In genomic region chr6:56999049-56999448, GRCh38 we compare ENCODE assay signal across 27 cellular contexts. TPM values are rescaled to one million over a fixed set of nuclear protein-coding genes. Genes with fewer than 3 reads are reported as not detected.
DNase-seq lines count a peak whose midpoint lies in the region; ATAC-seq, FAIRE-seq and TF ChIP-seq lines count a peak whose summit lies in the region.
"Had no signal": no experiment of that assay in that cellular context is flagged by ENCODE, and none has a peak within 500 bp of the region (broad histone marks: within the 10 kb centered on the region; RNA-seq: fewer than 3 reads in every experiment).

No MANE protein-coding gene starts in this region.

- TF ChIP-seq EP300 in ovary (IDR thresholded peaks at IDR 0.05): no peak

- TF ChIP-seq POLR2A in ovary (IDR thresholded peaks at IDR 0.05): no peak

- DNase-seq in HPDE6-E6E7 (ENCODE audit: extremely low spot score): peak; percentile 12
- peak; percentile 81 for DNase-seq in bronchial epithelial cell (ENCODE audit: low read depth)
- DNase-seq in type B pancreatic cell (ENCODE audit: extremely low spot score, unreplicated experiment): no peak
- DNase-seq in HT-29 (ENCODE audit: low spot score): no peak
- DNase-seq in ovary: no peak
- no peak for DNase-seq in activated T-helper 1 cell treated with anti-CD3 and anti-CD28 coated beads, Interleukin-12 subunit alpha, Interleukin-12 subunit beta, Interleukin-2, Interleukin-4 antibody, amounts not matched to agents 30 ng/mL and 10 ng/mL and 1 ng/mL, durations not matched to agents 14 hours and 24 hours and 36 hours (ENCODE audit: low spot score)
- DNase-seq: 8988T; ACHN; AML-193; BE2C; CD4-positive, alpha-beta T cell; CD8-positive, alpha-beta memory T cell; DMS 273 treated with DMSO at 0.1 percent for 48 hours; DMS79; EL; GDM1; GOT3; HFFc6 had no signal

- H3K9me3 Mint-ChIP-seq in type B pancreatic cell: no peaks in the 10 kb centered on the region
- peaks cover 3% of the 10 kb centered on the region for H3K9me3 Mint-ChIP-seq in activated T-helper 1 cell treated with anti-CD3 and anti-CD28 coated beads, Interleukin-12 subunit alpha, Interleukin-12 subunit beta, Interleukin-2, Interleukin-4 antibody, amounts not matched to agents 30 ng/mL and 10 ng/mL and 1 ng/mL, durations not matched to agents 14 hours and 24 hours and 36 hours
- H3K9me3 Mint-ChIP-seq: CD4-positive, alpha-beta T cell had no signal

- no peak for TF ChIP-seq CTCF in bronchial epithelial cell (IDR thresholded peaks at IDR 0.05; ENCODE audit: insufficient read depth, low read length, severe bottlenecking)
- no peak for TF ChIP-seq CTCF in type B pancreatic cell (conservative IDR thresholded peaks at IDR 0.05)
- no peak for TF ChIP-seq CTCF in ovary (IDR thresholded peaks at IDR 0.05)

- peak; percentile 98 for ATAC-seq in esophagus mucosa
- ATAC-seq: A549, GM12878 had no signal

- no peaks in the 10 kb centered on the region for H3K27me3 Mint-ChIP-seq in type B pancreatic cell
- H3K27me3 Mint-ChIP-seq in activated T-helper 1 cell treated with anti-CD3 and anti-CD28 coated beads, Interleukin-12 subunit alpha, Interleukin-12 subunit beta, Interleukin-2, Interleukin-4 antibody, amounts not matched to agents 30 ng/mL and 10 ng/mL and 1 ng/mL, durations not matched to agents 14 hours and 24 hours and 36 hours (ENCODE audit: insufficient read depth): peaks cover 15% of the 10 kb centered on the region

- H3K27ac Mint-ChIP-seq in type B pancreatic cell: peak overlapping the region; percentile 74
- no peak overlapping the region for H3K27ac Mint-ChIP-seq in activated T-helper 1 cell treated with anti-CD3 and anti-CD28 coated beads, Interleukin-12 subunit alpha, Interleukin-12 subunit beta, Interleukin-2, Interleukin-4 antibody, amounts not matched to agents 30 ng/mL and 10 ng/mL and 1 ng/mL, durations not matched to agents 14 hours and 24 hours and 36 hours
- H3K27ac Mint-ChIP-seq: CD14-positive monocyte; CD4-positive, alpha-beta T cell; CD8-positive, alpha-beta memory T cell; HFFc6 had no signal

- no peaks in the 10 kb centered on the region for H3K36me3 Mint-ChIP-seq in type B pancreatic cell
- no peaks in the 10 kb centered on the region for H3K36me3 Mint-ChIP-seq in activated T-helper 1 cell treated with anti-CD3 and anti-CD28 coated beads, Interleukin-12 subunit alpha, Interleukin-12 subunit beta, Interleukin-2, Interleukin-4 antibody, amounts not matched to agents 30 ng/mL and 10 ng/mL and 1 ng/mL, durations not matched to agents 14 hours and 24 hours and 36 hours (ENCODE audit: low read depth)
- H3K36me3 Mint-ChIP-seq: CD14-positive monocyte; CD8-positive, alpha-beta memory T cell had no signal

- peak overlapping the region; percentile 69 for H3K4me3 Mint-ChIP-seq in type B pancreatic cell
- H3K4me3 Mint-ChIP-seq in activated T-helper 1 cell treated with anti-CD3 and anti-CD28 coated beads, Interleukin-12 subunit alpha, Interleukin-12 subunit beta, Interleukin-2, Interleukin-4 antibody, amounts not matched to agents 30 ng/mL and 10 ng/mL and 1 ng/mL, durations not matched to agents 14 hours and 24 hours and 36 hours: no peak overlapping the region
- H3K4me3 Mint-ChIP-seq: CD14-positive monocyte; CD4-positive, alpha-beta T cell; CD8-positive, alpha-beta memory T cell; HFFc6 had no signal

- H3K4me3 ChIP-seq in bronchial epithelial cell (ENCODE audit: low read depth, low read length) (no peak overlapping the region), ovary (no peak overlapping the region)
- H3K4me3 ChIP-seq: A549; BLaER1 treated with 17β-estradiol and CSF1 and Interleukin-3, amounts not matched to agents 10 nM and 100 nM; GM12878; HAP-1 had no signal

- peak; percentile 81 for FAIRE-seq in bronchial epithelial cell (lab: Jason Lieb, UNC)
- FAIRE-seq: A549, D721Med, GM12878, GM19239, H54 had no signal

- H3K9me3 ChIP-seq in ovary: no peaks in the 10 kb centered on the region
- H3K9me3 ChIP-seq: BE2C, HAP-1 had no signal

- intact Hi-C loops in ovary (cut with DNase I): no loop called here
- intact Hi-C loops in activated T-helper 1 cell treated with anti-CD3 and anti-CD28 coated beads, Interleukin-12 subunit alpha, Interleukin-12 subunit beta, Interleukin-2, Interleukin-4 antibody, amounts not matched to agents 30 ng/mL and 10 ng/mL and 1 ng/mL, durations not matched to agents 14 hours and 24 hours and 36 hours (cut with micrococcal nuclease): loop anchor here (5.0 kb wide), 1 partner anchor 657 kb away; no protein-coding TSS in a partner anchor

- no peak overlapping the region for H3K27ac ChIP-seq in ovary
- H3K27ac ChIP-seq: A549; BLaER1 treated with 17β-estradiol and CSF1 and Interleukin-3, amounts not matched to agents 10 nM and 100 nM had no signal

- H3K27me3 ChIP-seq in bronchial epithelial cell (ENCODE audit: control insufficient read depth, insufficient read depth, low read length) (no peaks in the 10 kb centered on the region), ovary (no peaks in the 10 kb centered on the region)
- H3K27me3 ChIP-seq: BE2C; BLaER1 treated with 17β-estradiol and CSF1 and Interleukin-3, amounts not matched to agents 10 nM and 100 nM had no signal

- H3K4me1 ChIP-seq in ovary (ENCODE audit: insufficient read depth): no peaks in the 10 kb centered on the region
- H3K4me1 ChIP-seq: A549; BE2C; BLaER1 treated with 17β-estradiol and CSF1 and Interleukin-3, amounts not matched to agents 10 nM and 100 nM; HAP-1 had no signal

- H3K36me3 ChIP-seq in bronchial epithelial cell (ENCODE audit: control insufficient read depth, insufficient read depth, low read length): no peaks in the 10 kb centered on the region
- no peaks in the 10 kb centered on the region for H3K36me3 ChIP-seq in ovary
- H3K36me3 ChIP-seq: BE2C, HAP-1 had no signal

- no peaks in the 10 kb centered on the region for H3K4me1 Mint-ChIP-seq in type B pancreatic cell (ENCODE audit: unreplicated experiment)
- H3K4me1 Mint-ChIP-seq in activated T-helper 1 cell treated with anti-CD3 and anti-CD28 coated beads, Interleukin-12 subunit alpha, Interleukin-12 subunit beta, Interleukin-2, Interleukin-4 antibody, amounts not matched to agents 30 ng/mL and 10 ng/mL and 1 ng/mL, durations not matched to agents 14 hours and 24 hours and 36 hours (ENCODE audit: low read depth): no peaks in the 10 kb centered on the region
- H3K4me1 Mint-ChIP-seq: CD14-positive monocyte; CD8-positive, alpha-beta memory T cell had no signal

RNA-seq across cellular contexts. Expression of gene BEND6, which starts 44.1 kb away (rescaled TPM):
- total RNA-seq in bronchial epithelial cell (0.53 and 1.3 TPM in 2 replicates), esophagus mucosa (0.16 TPM), type B pancreatic cell (ENCODE audit: low replicate concordance) (1.3 and 2.7 TPM in 2 replicates), ovary (1 to 10 TPM; 1.3 to 3.2 (median 2.1) TPM)
- total RNA-seq in HT-29 (2014; rRNA removed; shearing (Covaris generic)): not detected in 2 replicates
- polyA plus RNA-seq in ovary: 1 to 10 TPM; 2.2 to 5.2 TPM
- total RNA-seq in activated T-helper 1 cell treated with anti-CD3 and anti-CD28 coated beads, Interleukin-12 subunit alpha, Interleukin-12 subunit beta, Interleukin-2, Interleukin-4 antibody, amounts not matched to agents 30 ng/mL and 10 ng/mL and 1 ng/mL, durations not matched to agents 14 hours and 24 hours and 36 hours: 0.07 TPM in 1 of 2 replicates, not detected in the other
- total RNA-seq: CD4-positive, alpha-beta T cell; CD8-positive, alpha-beta memory T cell had no signal
- polyA plus RNA-seq: CD14-positive monocyte had no signal

RNA-seq across cellular contexts. Expression of gene KIAA1586, which starts 47.4 kb away (rescaled TPM):
- 4.1 and 4.5 TPM in 2 replicates for total RNA-seq in bronchial epithelial cell
- 5.9 TPM for total RNA-seq in esophagus mucosa
- 19.0 and 26.2 TPM in 2 replicates for total RNA-seq in type B pancreatic cell (ENCODE audit: low replicate concordance)
- total RNA-seq in HT-29 (2014; rRNA removed; shearing (Covaris generic)): 2.3 and 2.4 TPM in 2 replicates
- total RNA-seq in ovary: 10 to 100 TPM in 6 of 7 donors, 1 to 10 TPM in 1; 6.4 to 34.4 (median 20.5) TPM
- polyA plus RNA-seq in ovary: 1 to 10 TPM; 6.8 to 9.4 TPM
- total RNA-seq in activated T-helper 1 cell treated with anti-CD3 and anti-CD28 coated beads, Interleukin-12 subunit alpha, Interleukin-12 subunit beta, Interleukin-2, Interleukin-4 antibody, amounts not matched to agents 30 ng/mL and 10 ng/mL and 1 ng/mL, durations not matched to agents 14 hours and 24 hours and 36 hours: 12.6 and 14.0 TPM in 2 replicates

Comparison
In these comparisons a context has a peak if more than half of its experiments do, and no peak if none do; other contexts are left out.
1. DNase-seq: peak in HPDE6-E6E7 (single experiment) and bronchial epithelial cell (single experiment); none in type B pancreatic cell (single experiment), HT-29 (single experiment), ovary (0 of 5) and activated T-helper 1 cell treated with anti-CD3 and anti-CD28 coated beads, Interleukin-12 subunit alpha, Interleukin-12 subunit beta, Interleukin-2, Interleukin-4 antibody, amounts not matched to agents 30 ng/mL and 10 ng/mL and 1 ng/mL, durations not matched to agents 14 hours and 24 hours and 36 hours (single experiment).